13 cellular contexts compared by ENCODE assay signal in genomic region chr1:87864676-87865075, GRCh38.
DNase-seq lines count a peak whose midpoint lies in the region; ATAC-seq and TF ChIP-seq lines count a peak whose summit lies in the region.
"Had no signal": no experiment of that assay in that cellular context is flagged by ENCODE, and none has a peak within 500 bp of the region (broad histone marks: within the 10 kb centered on the region; RNA-seq: fewer than 3 reads in every experiment).

No MANE protein-coding gene starts in this region.

- peak; percentile 83 for ATAC-seq in HG02938 (IDR thresholded peaks at IDR 0.05; ENCODE audit: unreplicated experiment)

- H3K4me1 ChIP-seq in osteoblast (ENCODE audit: insufficient read depth, low read length) (peaks cover 4% of the 10 kb centered on the region), right atrium auricular region (no peaks in the 10 kb centered on the region)

- no peaks in the 10 kb centered on the region for H3K36me3 Mint-ChIP-seq in activated CD4-positive, alpha-beta T cell treated with anti-CD3 and anti-CD28 coated beads, Interleukin-2, amount 10 ng/mL, durations not matched to agents 7 days and 5 days (ENCODE audit: low read depth)

- H3K4me3 Mint-ChIP-seq in activated CD4-positive, alpha-beta T cell treated with anti-CD3 and anti-CD28 coated beads, Interleukin-2, amount 10 ng/mL, durations not matched to agents 7 days and 5 days = no peak overlapping the region
- H3K4me3 Mint-ChIP-seq: activated T-cell treated with anti-CD3 and anti-CD28 coated beads, Interleukin-2, amount 50 U/mL, for 24 hours; brain; mesothelial cell of epicardium had no signal

- peaks cover 9% of the 10 kb centered on the region for H3K4me1 Mint-ChIP-seq in activated CD4-positive, alpha-beta T cell treated with anti-CD3 and anti-CD28 coated beads, Interleukin-2, amount 10 ng/mL, durations not matched to agents 7 days and 5 days

- peak overlapping the region; percentile 38 for H2AFZ ChIP-seq in osteoblast (ENCODE audit: low read length)

- H3K4me3 ChIP-seq in osteoblast (ENCODE audit: insufficient read depth, low read length) (no peak overlapping the region), right atrium auricular region (no peak overlapping the region)

- no peaks in the 10 kb centered on the region for H3K36me3 ChIP-seq in osteoblast (ENCODE audit: insufficient read depth, low read length)
- H3K36me3 ChIP-seq in right atrium auricular region = no peaks in the 10 kb centered on the region

- H3K27ac ChIP-seq in osteoblast (ENCODE audit: low read depth, low read length) (no peak overlapping the region), right atrium auricular region (no peak overlapping the region)

- H3K27me3 Mint-ChIP-seq in activated CD4-positive, alpha-beta T cell treated with anti-CD3 and anti-CD28 coated beads, Interleukin-2, amount 10 ng/mL, durations not matched to agents 7 days and 5 days = peaks cover 7% of the 10 kb centered on the region

- POLR2A ChIA-PET in activated CD4-positive, alpha-beta T cell treated with anti-CD3 and anti-CD28 coated beads, Interleukin-2, amount 10 ng/mL, durations not matched to agents 7 days and 5 days (lab: Charles Lee) = no interaction called here

- no peaks in the 10 kb centered on the region for H3K79me2 ChIP-seq in osteoblast (ENCODE audit: insufficient read depth, low read length)

- H3K9me3 Mint-ChIP-seq in activated CD4-positive, alpha-beta T cell treated with anti-CD3 and anti-CD28 coated beads, Interleukin-2, amount 10 ng/mL, durations not matched to agents 7 days and 5 days = peaks cover 2% of the 10 kb centered on the region

- no peak for TF ChIP-seq CTCF in osteoblast (IDR thresholded peaks at IDR 0.05; ENCODE audit: extremely low read depth, low read depth, low read length)
- TF ChIP-seq CTCF in right atrium auricular region (IDR thresholded peaks at IDR 0.05) = no peak

- H3K9me3 ChIP-seq in osteoblast (ENCODE audit: low read depth, low read length) (no peaks in the 10 kb centered on the region), right atrium auricular region (peaks cover 0 to 11% of the 10 kb centered on the region in 2 donors)

- no peak overlapping the region for H3K4me2 ChIP-seq in osteoblast (ENCODE audit: insufficient read depth, low read length)

- no peaks in the 10 kb centered on the region for H3K27me3 ChIP-seq in osteoblast (ENCODE audit: insufficient read depth, low read length)
- no peaks in the 10 kb centered on the region for H3K27me3 ChIP-seq in right atrium auricular region

- DNase-seq in activated CD4-positive, alpha-beta T cell treated with anti-CD3 and anti-CD28 coated beads, Interleukin-2, amount 10 ng/mL, durations not matched to agents 7 days and 5 days = peak; percentile 6
- no peak for DNase-seq in activated CD4-positive, alpha-beta T cell treated with anti-CD3 and anti-CD28 coated beads, Interleukin-2, amount 50 U/mL, for 4 hours
- DNase-seq in NOMO-1 treated with DMSO at 0.1 percent for 48 hours (lab: John Stamatoyannopoulos, UW; ENCODE audit: unreplicated experiment) (peak; percentile 38), osteoblast (ENCODE audit: insufficient read length, low spot score, missing footprints) (no peak), NCI-H2081 treated with DMSO at 0.1 percent for 48 hours (lab: John Stamatoyannopoulos, UW) (no peak), right atrium auricular region (ENCODE audit: low spot score) (no peak), AML-193 (lab: John Stamatoyannopoulos, UW) (no peak)
- DNase-seq: activated T-cell treated with anti-CD3 and anti-CD28 coated beads, Interleukin-2, amount 50 U/mL, for 24 hours; DMS79; NCI-H2029 treated with DMSO at 0.1 percent for 48 hours had no signal

- CTCF ChIA-PET in activated CD4-positive, alpha-beta T cell treated with anti-CD3 and anti-CD28 coated beads, Interleukin-2, amount 10 ng/mL, durations not matched to agents 7 days and 5 days (lab: Charles Lee) = no interaction called here

- peak overlapping the region; percentile 80 for H3K27ac Mint-ChIP-seq in activated CD4-positive, alpha-beta T cell treated with anti-CD3 and anti-CD28 coated beads, Interleukin-2, amount 10 ng/mL, durations not matched to agents 7 days and 5 days
- H3K27ac Mint-ChIP-seq: activated T-cell treated with anti-CD3 and anti-CD28 coated beads, Interleukin-2, amount 50 U/mL, for 24 hours; brain; mesothelial cell of epicardium had no signal

- no peaks in the 10 kb centered on the region for H4K20me1 ChIP-seq in osteoblast (ENCODE audit: insufficient read depth, low read length)

Comparison
In these comparisons a context has a peak if more than half of its experiments do, and no peak if none do; other contexts are left out.
1. DNase-seq: peak in activated CD4-positive, alpha-beta T cell treated with anti-CD3 and anti-CD28 coated beads, Interleukin-2, amount 10 ng/mL, durations not matched to agents 7 days and 5 days (single experiment) and NOMO-1 treated with DMSO at 0.1 percent for 48 hours (single experiment); none in activated CD4-positive, alpha-beta T cell treated with anti-CD3 and anti-CD28 coated beads, Interleukin-2, amount 50 U/mL, for 4 hours (0 of 2), osteoblast (single experiment), NCI-H2081 treated with DMSO at 0.1 percent for 48 hours (single experiment), right atrium auricular region (single experiment) and AML-193 (0 of 2).